Comparison of ENCODE assay signal across 13 cellular contexts in genomic region chr12:122029620-122030426, GRCh38. TPM values are rescaled to one million over a fixed set of nuclear protein-coding genes. Genes with fewer than 3 reads are reported as not detected.
A peak's percentile ranks its signal among the peaks of the same experiment; 100 is the strongest.
DNase-seq lines count a peak whose midpoint lies in the region; ATAC-seq, FAIRE-seq and TF ChIP-seq lines count a peak whose summit lies in the region.
"Had no signal": no experiment of that assay in that cellular context is flagged by ENCODE, and none has a peak within 500 bp of the region (broad histone marks: within the 10 kb centered on the region; RNA-seq: fewer than 3 reads in every experiment).

No MANE protein-coding gene starts in this region.

- H3K4me1 ChIP-seq in GM12878 (ENCODE audit: control insufficient read depth, insufficient read depth, low read length) (peaks cover 33% of the 10 kb centered on the region), right cardiac atrium (ENCODE audit: control insufficient read depth, insufficient read depth, low read length) (peaks cover 6% of the 10 kb centered on the region), smooth muscle cell (ENCODE audit: low read depth) (no peaks in the 10 kb centered on the region)

- no peak overlapping the region for H3K4me3 ChIP-seq in GM12878
- H3K4me3 ChIP-seq in right cardiac atrium (ENCODE audit: low read length), result no peak overlapping the region
- H3K4me3 ChIP-seq in smooth muscle cell, result no peak overlapping the region
- H3K4me3 ChIP-seq: mucosa of descending colon, stomach had no signal

- 40% methylated on average over 28 of the region's 28 CpGs for WGBS in GM12878 (ENCODE audit: insufficient coverage, insufficient replicate concordance, low lambda C conversion rate, missing lambda C conversion rate)
- 71% methylated on average over 28 of the region's 28 CpGs for WGBS in right cardiac atrium
- 74% methylated on average over 28 of the region's 28 CpGs for WGBS in smooth muscle cell (ENCODE audit: low lambda C conversion rate)

- in situ Hi-C loops in GM12878 (cut with MboI), result no loop called here

- intact Hi-C loops in GM12878 (cut with micrococcal nuclease; ENCODE audit: unreplicated experiment), result loop anchor here (5.0 kb wide), 1 partner anchor 38 kb away; no protein-coding TSS in a partner anchor
- intact Hi-C loops in right cardiac atrium (cut with DNase I), result no loop called here
- intact Hi-C loops in posterior cingulate gyrus (cut with DNase I), result no loop called here

- no peak for TF ChIP-seq CTCF in GM12878 (IDR thresholded peaks at IDR 0.05 in 2 of 3, conservative IDR thresholded peaks at IDR 0.05 in 1 of 3; ENCODE audit: control insufficient read depth in 2 of 3, extremely low read depth in 1 of 3, insufficient read depth in 1 of 3, low read depth in 3 of 3, low read length in 3 of 3)
- no peak for TF ChIP-seq CTCF in smooth muscle cell (IDR thresholded peaks at IDR 0.05; ENCODE audit: borderline replicate concordance, insufficient read depth, poor library complexity, severe bottlenecking)

- H2AFZ ChIP-seq in GM12878 (ENCODE audit: control insufficient read depth, low read depth, low read length), result no peak overlapping the region
- no peak overlapping the region for H2AFZ ChIP-seq in smooth muscle cell (ENCODE audit: low read depth)

- H4K20me1 ChIP-seq in GM12878 (ENCODE audit: control insufficient read depth, insufficient read depth) (no peaks in the 10 kb centered on the region; the same call in 1 of the 2 replicates), smooth muscle cell (ENCODE audit: low read depth) (peaks cover 7% of the 10 kb centered on the region)

- H3K27me3 ChIP-seq in GM12878 (replicated peaks in 1 of 2; ENCODE audit: control insufficient read depth in 2 of 2, insufficient read depth in 2 of 2, low read length in 1 of 2) (0 out of 4 replicates have a peak, but pooled peaks cover 0 to 3% of the 10 kb centered on the region in 2 experiments), right cardiac atrium (ENCODE audit: control insufficient read depth, insufficient read depth) (no peaks in the 10 kb centered on the region), smooth muscle cell (ENCODE audit: low read depth) (no peaks in the 10 kb centered on the region)
- H3K27me3 ChIP-seq: stomach had no signal

- H3K9me3 Mint-ChIP-seq in stimulated activated effector memory CD8-positive, alpha-beta T cell treated with anti-CD3 and anti-CD28 coated beads, Interleukin-12 subunit alpha, Interleukin-12 subunit beta, amount 100 ng/mL, for 72 hours, result no peaks in the 10 kb centered on the region

- FAIRE-seq in GM12878 (lab: Jason Lieb, UNC), result no peak

- peak overlapping the region; percentile 87 for H3K4me2 ChIP-seq in GM12878 (ENCODE audit: control insufficient read depth, insufficient read depth)
- H3K4me2 ChIP-seq in smooth muscle cell, result no peak overlapping the region

- H3K27ac ChIP-seq in GM12878 (ENCODE audit: control insufficient read depth, insufficient read depth) (no peak overlapping the region), right cardiac atrium (ENCODE audit: low read length) (peak overlapping the region; percentile 55), smooth muscle cell (ENCODE audit: low read depth) (no peak overlapping the region)
- H3K27ac ChIP-seq: stomach, WERI-Rb-1 had no signal

- H3K27ac Mint-ChIP-seq in stimulated activated effector memory CD8-positive, alpha-beta T cell treated with anti-CD3 and anti-CD28 coated beads, Interleukin-12 subunit alpha, Interleukin-12 subunit beta, amount 100 ng/mL, for 72 hours, result peak overlapping the region; percentile 74

- CTCF ChIA-PET in GM12878 (lab: Yijun Ruan, JAX), result interaction anchor here (0.7 to 1.3 kb wide), 4 partner anchors 52 to 325 kb away, joined by 3 to 4 read pairs (median 3); no protein-coding TSS in a partner anchor

- no peak for TF ChIP-seq EP300 in GM12878 (IDR thresholded peaks at IDR 0.05; ENCODE audit: borderline replicate concordance in 1 of 2, control insufficient read depth in 1 of 2, low read depth in 2 of 2, low read length in 2 of 2)

- ATAC-seq in GM21528 (IDR thresholded peaks at IDR 0.05; ENCODE audit: low FRiP score, unreplicated experiment), result peak; percentile 10
- ATAC-seq in GM12878, result peak; percentile 37
- peak; percentile 50 to 76 for ATAC-seq in right cardiac atrium
- peak; percentile 29 for ATAC-seq in stimulated activated effector memory CD8-positive, alpha-beta T cell treated with anti-CD3 and anti-CD28 coated beads, Interleukin-12 subunit alpha, Interleukin-12 subunit beta, amount 100 ng/mL, for 72 hours
- ATAC-seq in GM18517 (IDR thresholded peaks at IDR 0.05; ENCODE audit: unreplicated experiment), result no peak
- ATAC-seq: mucosa of descending colon had no signal

- H3K36me3 ChIP-seq in GM12878 (ENCODE audit: control insufficient read depth in 2 of 2, insufficient read depth in 2 of 2, low read length in 1 of 2) (no peaks in the 10 kb centered on the region; a peak in 1 of 4 replicates), smooth muscle cell (ENCODE audit: low read depth) (no peaks in the 10 kb centered on the region)
- H3K36me3 ChIP-seq: stomach, WERI-Rb-1 had no signal

- POLR2A ChIA-PET in GM12878 (lab: Charles Lee), result no interaction called here

- SMC1A ChIA-PET in GM12878 (lab: Charles Lee; ENCODE audit: uncharacterized antibody, unreplicated experiment), result interaction anchor here (1.6 kb wide), 1 partner anchor 39 kb away, joined by 5 read pairs; no protein-coding TSS in a partner anchor

- DNase-seq in GM12878 (ENCODE audit: low read depth, low spot score) (no peak), right cardiac atrium (peak in 2 of 3 donors; percentile 57 to 73), NCI-H524 (lab: John Stamatoyannopoulos, UW) (no peak), posterior cingulate gyrus (no peak), smooth muscle cell (lab: John Stamatoyannopoulos, UW; ENCODE audit: unreplicated experiment) (no peak)
- DNase-seq in stimulated activated effector memory CD8-positive, alpha-beta T cell treated with anti-CD3 and anti-CD28 coated beads, Interleukin-12 subunit alpha, Interleukin-12 subunit beta, amount 100 ng/mL, for 72 hours (ENCODE audit: low spot score in 2 of 2), result peak in 1 of 2 donors; percentile 64
- DNase-seq: activated effector memory CD4-positive, alpha-beta T cell treated with Interleukin-2 at 50 U/mL for 16 hours; mucosa of descending colon; NCI-H2107; stomach; WERI-Rb-1 had no signal

- H3K79me2 ChIP-seq in GM12878 (ENCODE audit: control insufficient read depth, insufficient read depth, low read length) (no peaks in the 10 kb centered on the region), smooth muscle cell (ENCODE audit: low read depth) (no peaks in the 10 kb centered on the region)

- no peaks in the 10 kb centered on the region for H3K9me3 ChIP-seq in GM12878 (replicated peaks; ENCODE audit: control insufficient read depth, insufficient read depth, low read length)
- no peaks in the 10 kb centered on the region for H3K9me3 ChIP-seq in right cardiac atrium (ENCODE audit: control insufficient read depth, low read length)
- no peaks in the 10 kb centered on the region for H3K9me3 ChIP-seq in smooth muscle cell (replicated peaks; ENCODE audit: low read depth)
- H3K9me3 ChIP-seq: mucosa of descending colon, stomach had no signal

- H3K9ac ChIP-seq in GM12878 (ENCODE audit: control insufficient read depth, insufficient read depth, low read length) (peak overlapping the region; percentile 16), smooth muscle cell (ENCODE audit: low read depth) (no peak overlapping the region)

- BruUV-seq in GM12878 (replicated peaks; lab: Mats Ljungman, UMichigan), result no TSS peak

- H3K4me1 Mint-ChIP-seq in stimulated activated effector memory CD8-positive, alpha-beta T cell treated with anti-CD3 and anti-CD28 coated beads, Interleukin-12 subunit alpha, Interleukin-12 subunit beta, amount 100 ng/mL, for 72 hours, result peaks cover 18% of the 10 kb centered on the region

- TF ChIP-seq POLR2A in GM12878 (IDR thresholded peaks at IDR 0.05; ENCODE audit: low read depth, low read length), result no peak

- TF ChIP-seq RAD21 in GM12878 (IDR thresholded peaks at IDR 0.05; ENCODE audit: insufficient read depth, low read depth, low read length), result no peak

- RAD21 ChIA-PET in GM12878 (lab: Charles Lee; ENCODE audit: unreplicated experiment), result no interaction called here

- no peaks in the 10 kb centered on the region for H3F3A ChIP-seq in smooth muscle cell (ENCODE audit: low read depth)

- peaks cover 7% of the 10 kb centered on the region for H3K36me3 Mint-ChIP-seq in stimulated activated effector memory CD8-positive, alpha-beta T cell treated with anti-CD3 and anti-CD28 coated beads, Interleukin-12 subunit alpha, Interleukin-12 subunit beta, amount 100 ng/mL, for 72 hours

- peak overlapping the region; percentile 25 for H3K4me3 Mint-ChIP-seq in stimulated activated effector memory CD8-positive, alpha-beta T cell treated with anti-CD3 and anti-CD28 coated beads, Interleukin-12 subunit alpha, Interleukin-12 subunit beta, amount 100 ng/mL, for 72 hours

RNA-seq across cellular contexts. Expression of gene BCL7A, which starts 8.1 kb away (rescaled TPM):
- total RNA-seq in GM12878 (2013; cell fraction: nucleolus; rRNA removed), result 11.6 and 13.4 TPM in 2 replicates
- 12.4 and 14.1 TPM in 2 replicates for total RNA-seq in GM12878 (2014; rRNA removed)
- total RNA-seq in GM12878 (2014; rRNA removed; fragmentation: Illumina TruSeq; extraction: Trizol), result 8.8 and 9.6 TPM in 2 replicates
- 13.8 and 17.2 TPM in 2 replicates for total RNA-seq in GM12878 (2021)
- 2.3 TPM for polyA plus RNA-seq in GM12878 (2011; ENCODE audit: low read depth)
- polyA plus RNA-seq in GM12878 (2011; rRNA removed), result 1.3 TPM in 2 replicates
- polyA plus RNA-seq in GM12878 (2011; cell fraction: cytosol; rRNA removed), result 1.9 and 2.0 TPM in 2 replicates
- 2.1 and 2.7 TPM in 2 replicates for polyA plus RNA-seq in GM12878 (2011; cell fraction: nucleus; rRNA removed)
- 5.7 and 6.4 TPM in 2 replicates for polyA plus RNA-seq in GM12878 (2012)
- polyA plus RNA-seq in GM12878 (2014; fragmentation: Illumina TruSeq; extraction: Trizol), result 9.4 and 11.8 TPM in 2 replicates
- under 1 TPM; 0.37 to 0.69 TPM for polyA plus RNA-seq in GM12878 (2014; fragmentation: Nextera tagmentation; extraction: Ambion mirVana)
- polyA plus RNA-seq in GM12878 (2014; rRNA removed), result 13.7 and 14.6 TPM in 2 replicates
- polyA plus RNA-seq in GM12878 (2016; fragmentation: Nextera tagmentation; extraction: Ambion mirVana), result 10 to 100 TPM; 11.6 to 11.9 TPM
- 0.59 and 1.3 TPM in 2 replicates for polyA minus RNA-seq in GM12878 (2011; rRNA and poly(A)+ RNA removed)
- 0.40 and 1.1 TPM in 2 replicates for polyA minus RNA-seq in GM12878 (2011; cell fraction: cytosol; rRNA and poly(A)+ RNA removed)
- polyA minus RNA-seq in GM12878 (2011; cell fraction: nucleus; rRNA and poly(A)+ RNA removed), result 0.60 and 0.67 TPM in 2 replicates
- 10 to 100 TPM in 3 of 4 donors, 1 to 10 TPM in 1; 9.5 to 13.2 (median 11.8) TPM for total RNA-seq in right cardiac atrium
- polyA plus RNA-seq in right cardiac atrium, result 6.7 TPM
- 2.7 and 4.3 TPM in 2 replicates for total RNA-seq in smooth muscle cell
- polyA plus RNA-seq in smooth muscle cell, result 3.0 and 5.7 TPM in 2 replicates

RNA-seq across cellular contexts. Expression of gene MLXIP, which starts 48.7 kb away (rescaled TPM):
- 28.2 and 30.8 TPM in 2 replicates for total RNA-seq in GM12878 (2013; cell fraction: nucleolus; rRNA removed)
- total RNA-seq in GM12878 (2014; rRNA removed), result 5.4 and 7.9 TPM in 2 replicates
- 8.9 and 9.7 TPM in 2 replicates for total RNA-seq in GM12878 (2014; rRNA removed; fragmentation: Illumina TruSeq; extraction: Trizol)
- total RNA-seq in GM12878 (2021), result 23.7 and 24.9 TPM in 2 replicates
- 3.2 TPM for polyA plus RNA-seq in GM12878 (2011; ENCODE audit: low read depth)
- polyA plus RNA-seq in GM12878 (2011; rRNA removed), result 1.0 and 1.9 TPM in 2 replicates
- 1.7 and 2.1 TPM in 2 replicates for polyA plus RNA-seq in GM12878 (2011; cell fraction: cytosol; rRNA removed)
- polyA plus RNA-seq in GM12878 (2011; cell fraction: nucleus; rRNA removed), result 9.5 and 15.5 TPM in 2 replicates
- polyA plus RNA-seq in GM12878 (2012), result 6.3 and 7.2 TPM in 2 replicates
- 7.5 and 12.1 TPM in 2 replicates for polyA plus RNA-seq in GM12878 (2014; fragmentation: Illumina TruSeq; extraction: Trizol)
- 1 to 10 TPM; 1.1 to 1.2 TPM for polyA plus RNA-seq in GM12878 (2014; fragmentation: Nextera tagmentation; extraction: Ambion mirVana)
- 12.5 and 15.1 TPM in 2 replicates for polyA plus RNA-seq in GM12878 (2014; rRNA removed)
- 1 to 10 TPM; 4.7 to 6.2 TPM for polyA plus RNA-seq in GM12878 (2016; fragmentation: Nextera tagmentation; extraction: Ambion mirVana)
- 3.4 and 4.9 TPM in 2 replicates for polyA minus RNA-seq in GM12878 (2011; rRNA and poly(A)+ RNA removed)
- 4.1 and 5.2 TPM in 2 replicates for polyA minus RNA-seq in GM12878 (2011; cell fraction: cytosol; rRNA and poly(A)+ RNA removed)
- polyA minus RNA-seq in GM12878 (2011; cell fraction: nucleus; rRNA and poly(A)+ RNA removed), result 7.6 and 8.1 TPM in 2 replicates
- total RNA-seq in right cardiac atrium, result 10 to 100 TPM; 28.8 to 36.0 (median 33.9) TPM
- polyA plus RNA-seq in right cardiac atrium, result 26.4 TPM
- total RNA-seq in smooth muscle cell, result 7.6 and 11.8 TPM in 2 replicates
- polyA plus RNA-seq in smooth muscle cell, result 15.3 and 24.7 TPM in 2 replicates

Comparison
In these comparisons a context has a peak if more than half of its experiments do, and no peak if none do; other contexts are left out.
1. DNase-seq: peak in right cardiac atrium (2 of 3); none in GM12878 (single experiment), NCI-H524 (0 of 2), posterior cingulate gyrus (0 of 10) and smooth muscle cell (single experiment).